In the genomic region with DNA sequence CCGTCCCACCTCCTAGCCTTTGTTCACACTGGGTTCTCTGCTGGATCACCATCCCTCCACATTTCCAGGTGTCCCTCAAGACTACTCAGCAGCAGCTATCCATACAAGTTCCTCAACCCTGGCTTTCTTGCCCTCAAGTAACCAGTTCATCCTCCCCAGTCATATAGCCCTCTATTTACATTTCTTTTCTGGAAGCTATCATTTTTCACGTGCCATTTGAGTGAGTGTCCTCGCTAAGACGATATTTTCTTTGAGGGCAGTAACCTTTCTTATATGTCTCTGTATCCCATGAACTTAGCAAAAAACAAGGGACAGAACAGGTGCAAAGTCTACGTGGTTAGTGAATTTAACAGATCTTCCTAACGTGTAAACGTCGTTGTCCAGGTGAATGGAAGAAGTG, we compare ENCODE assay signal across 19 cellular contexts. TPM values are rescaled to one million over a fixed set of nuclear protein-coding genes. Genes with fewer than 3 reads are reported as not detected.
"Had no signal": no experiment of that assay in that cellular context is flagged by ENCODE, and none has a peak within 500 bp of the region (broad histone marks: within the 10 kb centered on the region; RNA-seq: fewer than 3 reads in every experiment).

No MANE protein-coding gene starts in this region.

- H3K4me1 ChIP-seq: psoas muscle, right lobe of liver had no signal

- DNase-seq: cortex of kidney; dorsolateral prefrontal cortex; effector CD8-positive, alpha-beta T cell; heart left ventricle; hippocampal formation; left colon; mesendoderm; naive B cell; psoas muscle; retina; right lobe of liver; stimulated activated CD4-positive, alpha-beta T cell treated with anti-CD3 and anti-CD28 coated beads, Interleukin-2, amount 100 ng/mL, for 24 hours; stimulated activated CD4-positive, alpha-beta T cell treated with anti-CD3 and anti-CD28 coated beads, Interleukin-4, amount 100 ng/mL, for 4 hours; stimulated activated naive CD4-positive, alpha-beta T cell; stomach; substantia nigra had no signal

- H3K27ac ChIP-seq: dorsolateral prefrontal cortex, heart left ventricle, psoas muscle, right lobe of liver, stomach had no signal

- ATAC-seq: heart left ventricle, left colon, psoas muscle, right lobe of liver had no signal

- H3K36me3 ChIP-seq: heart left ventricle, right lobe of liver, stomach had no signal

- H3K9me3 Mint-ChIP-seq: naive B cell had no signal

- H3K4me3 Mint-ChIP-seq: naive B cell had no signal

- H3K9me3 ChIP-seq: heart left ventricle, psoas muscle, right lobe of liver, stomach had no signal

- H3K27me3 ChIP-seq: dorsolateral prefrontal cortex, heart left ventricle, right lobe of liver, stomach had no signal

- H3K4me3 ChIP-seq: dorsolateral prefrontal cortex, heart left ventricle, psoas muscle, right lobe of liver, stomach had no signal

- H3K36me3 Mint-ChIP-seq: naive B cell had no signal

RNA-seq across cellular contexts. Expression of a gene that starts 29.6 kb away (rescaled TPM):
- total RNA-seq: fibroblast of lung, glomerular endothelial cell, lung microvascular endothelial cell had no signal
- polyA plus RNA-seq: fibroblast of lung had no signal
